In genomic region chr9:13035822-13036221, GRCh38 we compare ENCODE assay signal across 1 cellular context.
TF ChIP-seq lines count a peak whose summit lies in the region.

No MANE protein-coding gene starts in this region.

TF ChIP-seq in GM23338, 12 proteins besides CTCF, POLR2A, EP300 and RAD21 (continued from another document):
- TF ChIP-seq ZNF462 (CRISPR knock-in tag; IDR thresholded peaks at IDR 0.05) (no peak), NANOG (IDR thresholded peaks at IDR 0.05; ENCODE audit: borderline replicate concordance) (no peak), EZH2phosphoT487 (IDR thresholded peaks at IDR 0.05; ENCODE audit: unreplicated experiment) (no peak), ZNF331 (CRISPR knock-in tag; IDR thresholded peaks at IDR 0.05; ENCODE audit: low read depth) (no peak), ZNF114 (CRISPR knock-in tag; IDR thresholded peaks at IDR 0.05) (no peak), EZH2 (IDR thresholded peaks at IDR 0.05; ENCODE audit: low read depth, unreplicated experiment) (no peak), ETS1 (IDR thresholded peaks at IDR 0.05) (no peak), JUNB (IDR thresholded peaks at IDR 0.05; ENCODE audit: unreplicated experiment) (no peak), REST (IDR thresholded peaks at IDR 0.05; ENCODE audit: unreplicated experiment) (no peak)
